In genomic region chr11:117178210-117179034, GRCh38 we compare ENCODE assay signal across 1 cellular context.
TF ChIP-seq lines count a peak whose summit lies in the region.

Gene SIDT2, plus strand, starts transcription at chr11:117178743. Its CDS starts 521 bp downstream, at chr11:117179264.

TF ChIP-seq in K562, 482 proteins besides CTCF, POLR2A, EP300 and RAD21 (continued from another document and continues in another):
- TF ChIP-seq ZHX1 (conservative IDR thresholded peaks at IDR 0.05; ENCODE audit: low read length) (no peak), SIN3A (IDR thresholded peaks at IDR 0.05; ENCODE audit: borderline replicate concordance in 2 of 2, control insufficient read depth in 1 of 2, low read depth in 2 of 2, low read length in 2 of 2) (peak in 1 of 2 experiments; percentile 41; a peak in 1 of 4 replicates), ZBTB8A (IDR thresholded peaks at IDR 0.05; ENCODE audit: partially characterized antibody) (no peak), PATZ1 (CRISPR knock-in tag; IDR thresholded peaks at IDR 0.05; ENCODE audit: borderline replicate concordance) (no peak), ZNF507 (tag; conservative IDR thresholded peaks at IDR 0.05) (no peak), ZZZ3 (IDR thresholded peaks at IDR 0.05) (no peak), ZBTB40 (IDR thresholded peaks at IDR 0.05) (no peak), ZBTB40 (CRISPR knock-in tag; IDR thresholded peaks at IDR 0.05) (no peak), ILF3 (IDR thresholded peaks at IDR 0.05; ENCODE audit: borderline replicate concordance) (no peak), ZNF76 (CRISPR knock-in tag; IDR thresholded peaks at IDR 0.05; ENCODE audit: borderline replicate concordance) (no peak), HOXB6 (CRISPR knock-in tag; IDR thresholded peaks at IDR 0.05; ENCODE audit: borderline replicate concordance) (no peak), CHAMP1 (IDR thresholded peaks at IDR 0.05) (no peak), POU5F1 (IDR thresholded peaks at IDR 0.05; ENCODE audit: borderline replicate concordance, low read depth, low read length, partially characterized antibody) (no peak), SREBF1 (IDR thresholded peaks at IDR 0.05; ENCODE audit: borderline replicate concordance, low read depth, low read length) (no peak), NR2C2 (CRISPR knock-in tag; IDR thresholded peaks at IDR 0.05) (no peak), NR2C2 (tag; IDR thresholded peaks at IDR 0.05) (no peak), PKNOX1 (IDR thresholded peaks at IDR 0.05) (peak; percentile 62), TFE3 (CRISPR knock-in tag; IDR thresholded peaks at IDR 0.05) (no peak), NR2F6 (CRISPR knock-in tag; IDR thresholded peaks at IDR 0.05) (no peak), CGGBP1 (CRISPR knock-in tag; IDR thresholded peaks at IDR 0.05) (no peak), FOXJ3 (CRISPR knock-in tag; IDR thresholded peaks at IDR 0.05) (no peak), DIDO1 (tag; IDR thresholded peaks at IDR 0.05; ENCODE audit: low read depth) (no peak), GABPA (tag; conservative IDR thresholded peaks at IDR 0.05; ENCODE audit: low read depth) (0 out of 2 replicates have a peak, but pooled peaks have one; percentile 5), SMAD1 (IDR thresholded peaks at IDR 0.05; ENCODE audit: low read depth, low read length, partially characterized antibody) (no peak), TBL1XR1 (IDR thresholded peaks at IDR 0.05; ENCODE audit: low read length in 2 of 2) (peak in 1 of 2 experiments; percentile 32; a peak in 1 of 4 replicates), FOXM1 (IDR thresholded peaks at IDR 0.05; ENCODE audit: low read depth) (peak; percentile 92), FOXM1 (CRISPR knock-in tag; IDR thresholded peaks at IDR 0.05; ENCODE audit: low read depth) (no peak), GMEB1 (CRISPR knock-in tag; IDR thresholded peaks at IDR 0.05) (peak; percentile 84), BRD9 (IDR thresholded peaks at IDR 0.05; ENCODE audit: low read depth, partially characterized antibody) (no peak), PRPF4 (IDR thresholded peaks at IDR 0.05; ENCODE audit: insufficient read depth, low read depth, low read length, poor library complexity, severe bottlenecking) (no peak), FOXK2 (conservative IDR thresholded peaks at IDR 0.05 in 1 of 2, IDR thresholded peaks at IDR 0.05 in 1 of 2; ENCODE audit: low read depth in 2 of 2) (peak; percentile 87), HOMEZ (CRISPR knock-in tag; IDR thresholded peaks at IDR 0.05) (no peak), PCBP2 (IDR thresholded peaks at IDR 0.05; ENCODE audit: low read depth, low read length, poor library complexity, severe bottlenecking) (no peak), TARDBP (IDR thresholded peaks at IDR 0.05) (no peak)
